22 cellular contexts compared by ENCODE assay signal in genomic region chr4:85515701-85516100, GRCh38.
"Had no signal": no experiment of that assay in that cellular context is flagged by ENCODE, and none has a peak within 500 bp of the region (broad histone marks: within the 10 kb centered on the region; RNA-seq: fewer than 3 reads in every experiment).

No MANE protein-coding gene starts in this region.

- ATAC-seq: esophagus mucosa; foreskin keratinocyte; gastroesophageal sphincter; heart left ventricle; left lung; naive thymus-derived CD8-positive, alpha-beta T cell; sciatic nerve; stimulated activated naive CD8-positive, alpha-beta T cell treated with anti-CD3 and anti-CD28 coated beads, Interleukin-15, amount 100 ng/mL, for 72 hours had no signal

- DNase-seq: colonic mucosa; effector CD8-positive, alpha-beta T cell; endodermal cell; foreskin keratinocyte; heart left ventricle; kidney; left lung; mesendoderm; midbrain; naive thymus-derived CD8-positive, alpha-beta T cell; nephron progenitor cell; nucleus accumbens; stimulated activated CD4-positive, alpha-beta T cell treated with anti-CD3 and anti-CD28 coated beads, Interleukin-12 subunit alpha, Interleukin-12 subunit beta, amount 100 ng/mL, for 4 hours; stimulated activated CD4-positive, alpha-beta T cell treated with anti-CD3 and anti-CD28 coated beads, Interleukin-1b, Interleukin-23, amount 100 ng/mL, for 48 hours; stimulated activated CD4-positive, alpha-beta T cell treated with anti-CD3 and anti-CD28 coated beads, Interleukin-4, amount 100 ng/mL, for 1 hour; stimulated activated CD8-positive, alpha-beta memory T cell treated with anti-CD3 and anti-CD28 coated beads, Interleukin-4, amount 100 ng/mL, for 48 hours; stimulated activated naive CD4-positive, alpha-beta T cell; stimulated activated naive CD8-positive, alpha-beta T cell treated with anti-CD3 and anti-CD28 coated beads, Interleukin-15, amount 100 ng/mL, for 72 hours; trophoblast cell had no signal
